1 cellular context compared by ENCODE assay signal in the genomic region with DNA sequence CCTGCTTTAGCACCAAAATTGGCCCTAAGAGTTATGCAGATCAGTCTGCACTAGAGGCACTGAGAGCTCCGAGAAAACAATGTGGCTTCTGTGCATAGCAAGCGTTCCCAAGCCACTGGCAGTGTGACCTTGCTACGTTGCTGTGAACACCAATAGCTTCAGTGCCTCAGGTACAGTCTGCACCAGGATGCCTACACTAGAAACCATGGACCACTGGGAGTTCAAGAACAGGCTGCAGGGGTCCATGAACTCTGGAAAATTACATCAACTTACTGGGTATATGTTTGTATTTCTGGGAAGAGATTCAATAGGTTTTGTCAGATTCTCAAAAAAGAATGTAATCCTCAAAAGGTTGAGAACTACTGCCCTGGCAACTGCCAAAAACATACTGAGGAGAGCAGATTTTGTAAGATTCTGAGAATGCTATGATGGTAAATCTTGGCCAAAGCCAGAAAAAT.
TF ChIP-seq lines count a peak whose summit lies in the region.

No MANE protein-coding gene starts in this region.

TF ChIP-seq in H1, 55 proteins besides CTCF, POLR2A, EP300 and RAD21:
- TF ChIP-seq ZNF274 (IDR thresholded peaks at IDR 0.05; ENCODE audit: borderline replicate concordance, extremely low read depth, low read length), result no peak
- TF ChIP-seq CHD1 (IDR thresholded peaks at IDR 0.05; ENCODE audit: low read depth, low read length), result no peak
- TF ChIP-seq SP1 (IDR thresholded peaks at IDR 0.05; ENCODE audit: low read depth, low read length), result no peak
- no peak for TF ChIP-seq TEAD4 (IDR thresholded peaks at IDR 0.05; ENCODE audit: low read depth, low read length)
- no peak for TF ChIP-seq KDM1A (IDR thresholded peaks at IDR 0.05; ENCODE audit: borderline replicate concordance, low read length)
- no peak for TF ChIP-seq BACH1 (IDR thresholded peaks at IDR 0.05; ENCODE audit: low read length)
- TF ChIP-seq KDM4A (IDR thresholded peaks at IDR 0.05; ENCODE audit: low read depth, low read length, severe bottlenecking), result no peak
- TF ChIP-seq POU5F1 (IDR thresholded peaks at IDR 0.05; ENCODE audit: low read depth, low read length), result no peak
- TF ChIP-seq CBX8 (IDR thresholded peaks at IDR 0.05; ENCODE audit: borderline replicate concordance, low read depth, low read length), result no peak
- TF ChIP-seq CBX5 (IDR thresholded peaks at IDR 0.05; ENCODE audit: low read depth, low read length), result no peak
- no peak for TF ChIP-seq MAFK (IDR thresholded peaks at IDR 0.05; ENCODE audit: low read depth, low read length)
